Comparison of ENCODE assay signal across 9 cellular contexts in genomic region chr22:25874327-25874726, GRCh38.
"Had no signal": no experiment of that assay in that cellular context is flagged by ENCODE, and none has a peak within 500 bp of the region (broad histone marks: within the 10 kb centered on the region; RNA-seq: fewer than 3 reads in every experiment).

No MANE protein-coding gene starts in this region.

- H3K27ac Mint-ChIP-seq: GM23338, H9, HFFc6 had no signal

- H3K9me3 ChIP-seq: HAP-1 had no signal

- DNase-seq: GM23248, GOT3, H7, H9, HCEC 1CT, HFFc6 had no signal

- H3K4me1 ChIP-seq: HAP-1 had no signal

- H3K9ac ChIP-seq: GM23248 had no signal

- H3K4me3 Mint-ChIP-seq: GM23338, H9, HFFc6 had no signal

- H3K4me2 ChIP-seq: GM23338 had no signal

- H3K36me3 ChIP-seq: HAP-1 had no signal

- H3K4me3 ChIP-seq: GM23248, GM23338, HAP-1 had no signal

- H2AFZ ChIP-seq: GM23248, GM23338 had no signal

- H3K27ac ChIP-seq: GM23248 had no signal

- H3K9me3 Mint-ChIP-seq: GM23338, H9 had no signal

- ATAC-seq: GM23338, HCT116 had no signal
